Comparison of ENCODE assay signal across 31 cellular contexts in genomic region chr10:105140600-105140999, GRCh38.
"Had no signal": no experiment of that assay in that cellular context is flagged by ENCODE, and none has a peak within 500 bp of the region (broad histone marks: within the 10 kb centered on the region; RNA-seq: fewer than 3 reads in every experiment).

No MANE protein-coding gene starts in this region.

- H3K36me3 ChIP-seq: adrenal gland, ascending aorta, brain microvascular endothelial cell, breast epithelium, cardiac muscle cell had no signal

- ATAC-seq: activated naive CD4-positive, alpha-beta T cell treated with anti-CD3 and anti-CD28 coated beads, Interleukin-2, amount 50 U/mL, for 72 hours; activated naive CD8-positive, alpha-beta T cell treated with anti-CD3 and anti-CD28 coated beads, Interleukin-2, amount 50 U/mL, for 24 hours; activated T-cell treated with anti-CD3 and anti-CD28 coated beads, Interleukin-2, amount 50 U/mL, for 4 hours; activated T-cell treated with anti-CD3 and anti-CD28 coated beads, Interleukin-2, amount 50 U/mL, for 72 hours; activated T-helper 17 cell treated with anti-CD3 and anti-CD28 coated beads, Interleukin-2, amount 50 U/mL, for 72 hours; body of pancreas had no signal

- H3K4me1 ChIP-seq: adrenal gland, ascending aorta, breast epithelium had no signal

- H3K9me3 ChIP-seq: adrenal gland, ascending aorta, body of pancreas, breast epithelium had no signal

- DNase-seq: activated effector memory CD4-positive, alpha-beta T cell treated with anti-CD3 and anti-CD28 coated beads, Interleukin-2, amount 50 U/mL, for 16 hours; activated effector memory CD4-positive, alpha-beta T cell treated with Interleukin-2 at 50 U/mL for 16 hours; activated gamma-delta T cell; activated gamma-delta T cell treated with Interleukin-2 at 50 U/mL for 16 hours; activated naive CD4-positive, alpha-beta T cell; activated naive CD4-positive, alpha-beta T cell treated with anti-CD3 and anti-CD28 coated beads for 36 hours; activated naive CD4-positive, alpha-beta T cell treated with anti-CD3 and anti-CD28 coated beads, Interleukin-2, amount 10 ng/mL, durations not matched to agents 7 days and 5 days; activated naive CD4-positive, alpha-beta T cell treated with anti-CD3 and anti-CD28 coated beads, Interleukin-2, amount 50 U/mL, for 16 hours; activated naive CD4-positive, alpha-beta T cell treated with Interleukin-2 at 50 U/mL for 16 hours; activated naive CD8-positive, alpha-beta T cell treated with anti-CD3 and anti-CD28 coated beads for 36 hours; activated naive CD8-positive, alpha-beta T cell treated with anti-CD3 and anti-CD28 coated beads, Interleukin-2, amount 10 ng/mL, durations not matched to agents 7 days and 5 days; activated naive CD8-positive, alpha-beta T cell treated with anti-CD3 and anti-CD28 coated beads, Interleukin-2, amount 50 U/mL, for 24 hours; activated T-cell treated with anti-CD3 and anti-CD28 coated beads, Interleukin-2, amount 50 U/mL, for 24 hours; activated T-cell treated with anti-CD3 and anti-CD28 coated beads, Interleukin-2, amount 50 U/mL, for 4 hours; activated T-cell treated with anti-CD3 and anti-CD28 coated beads, Interleukin-2, amount 50 U/mL, for 48 hours; activated T-cell treated with anti-CD3 and anti-CD28 coated beads, Interleukin-2, amount 50 U/mL, for 72 hours; adrenal gland; amniotic stem cell; amygdala; anterior cingulate cortex; aorta; body of pancreas; brain microvascular endothelial cell; caudate nucleus; central memory CD4-positive, alpha-beta T cell; cerebellar nuclear complex had no signal

- H3K27me3 ChIP-seq: adrenal gland, ascending aorta, body of pancreas, brain microvascular endothelial cell, breast epithelium, cardiac muscle cell had no signal

- H3K4me3 ChIP-seq: adrenal gland, ascending aorta, body of pancreas, breast epithelium, cardiac muscle cell had no signal

- H3K27ac ChIP-seq: adrenal gland, ascending aorta, body of pancreas, brain microvascular endothelial cell, breast epithelium, cardiac muscle cell had no signal
